Comparison of ENCODE assay signal across 27 cellular contexts in the genomic region with DNA sequence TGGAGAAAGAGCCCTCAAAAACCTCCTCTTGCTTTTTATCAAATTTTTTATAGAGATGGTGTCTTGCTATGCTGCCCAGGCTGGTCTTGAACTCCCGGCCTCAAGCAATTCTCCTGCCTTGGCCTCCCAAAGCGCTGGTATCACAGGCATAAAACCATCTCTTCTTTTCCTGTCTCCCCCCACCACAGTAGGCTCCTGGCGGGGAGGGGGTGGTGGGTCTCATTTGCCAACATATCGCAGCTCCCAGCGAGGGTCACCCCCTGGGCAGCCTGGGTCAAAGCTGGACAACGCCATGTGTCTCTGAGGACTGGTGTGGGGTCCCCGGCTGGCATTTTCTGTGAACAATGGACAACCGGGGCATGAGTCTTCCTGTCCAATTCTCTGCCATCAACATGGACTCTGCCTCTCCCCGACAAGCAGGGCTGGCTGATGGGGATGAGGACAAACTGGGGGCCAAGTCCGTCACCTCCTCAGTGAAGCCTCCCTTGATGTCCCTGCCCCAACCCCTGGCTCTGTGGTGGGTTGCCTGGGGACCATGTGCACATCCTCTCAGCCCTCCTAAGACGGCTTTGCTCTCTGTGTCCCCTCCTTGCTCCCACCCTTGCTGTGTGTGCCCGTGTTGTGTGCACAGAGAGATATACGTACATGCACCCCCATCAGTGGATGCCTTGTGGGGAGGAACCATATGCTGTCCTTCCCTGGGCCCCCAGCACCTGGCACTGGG.
A peak's percentile ranks its signal among the peaks of the same experiment; 100 is the strongest.
DNase-seq lines count a peak whose midpoint lies in the region; ATAC-seq and TF ChIP-seq lines count a peak whose summit lies in the region.
"Had no signal": no experiment of that assay in that cellular context is flagged by ENCODE, and none has a peak within 500 bp of the region (broad histone marks: within the 10 kb centered on the region; RNA-seq: fewer than 3 reads in every experiment).

No MANE protein-coding gene starts in this region.

- peaks cover 9% of the 10 kb centered on the region for H3K4me1 Mint-ChIP-seq in activated naive CD8-positive, alpha-beta T cell treated with anti-CD3 and anti-CD28 coated beads for 36 hours
- H3K4me1 Mint-ChIP-seq in activated naive CD8-positive, alpha-beta T cell treated with anti-CD3 and anti-CD28 coated beads, Interleukin-2, amount 50 U/mL, for 24 hours: peaks cover 13% of the 10 kb centered on the region
- H3K4me1 Mint-ChIP-seq in stimulated activated memory B cell treated with anti-CD40 and anti-IgM and Interleukin-4, amounts not matched to agents 10 μg/mL and 1 μg/mL and 100 μg/mL, for 72 hours: no peaks in the 10 kb centered on the region
- H3K4me1 Mint-ChIP-seq: activated B cell treated with CpG ODN at 0.5 μM for 24 hours; activated naive CD8-positive, alpha-beta T cell treated with anti-CD3 and anti-CD28 coated beads, Interleukin-2, amount 10 ng/mL, durations not matched to agents 7 days and 5 days had no signal

- intact Hi-C loops in right cardiac atrium (cut with DNase I): no loop called here

- H3K36me3 Mint-ChIP-seq in activated naive CD8-positive, alpha-beta T cell treated with anti-CD3 and anti-CD28 coated beads for 36 hours: peaks cover 40% of the 10 kb centered on the region
- H3K36me3 Mint-ChIP-seq in activated naive CD8-positive, alpha-beta T cell treated with anti-CD3 and anti-CD28 coated beads, Interleukin-2, amount 50 U/mL, for 24 hours (ENCODE audit: low read depth): peaks cover 35% of the 10 kb centered on the region
- peaks cover 73% of the 10 kb centered on the region for H3K36me3 Mint-ChIP-seq in stimulated activated memory B cell treated with anti-CD40 and anti-IgM and Interleukin-4, amounts not matched to agents 10 μg/mL and 1 μg/mL and 100 μg/mL, for 72 hours

- 90% methylated on average over 13 of the region's 13 CpGs for WGBS in right cardiac atrium

- H3K4me3 Mint-ChIP-seq in activated naive CD8-positive, alpha-beta T cell treated with anti-CD3 and anti-CD28 coated beads for 36 hours: no peak overlapping the region
- no peak overlapping the region for H3K4me3 Mint-ChIP-seq in activated naive CD8-positive, alpha-beta T cell treated with anti-CD3 and anti-CD28 coated beads, Interleukin-2, amount 50 U/mL, for 24 hours
- H3K4me3 Mint-ChIP-seq in stimulated activated memory B cell treated with anti-CD40 and anti-IgM and Interleukin-4, amounts not matched to agents 10 μg/mL and 1 μg/mL and 100 μg/mL, for 72 hours: no peak overlapping the region
- H3K4me3 Mint-ChIP-seq: activated B cell treated with CpG ODN at 0.5 μM for 24 hours; activated naive CD8-positive, alpha-beta T cell treated with anti-CD3 and anti-CD28 coated beads, Interleukin-2, amount 10 ng/mL, durations not matched to agents 7 days and 5 days; activated T-cell treated with anti-CD3 and anti-CD28 coated beads, Interleukin-2, amount 50 U/mL, for 24 hours; naive thymus-derived CD8-positive, alpha-beta T cell had no signal

- no peak overlapping the region for H3K4me3 ChIP-seq in RWPE2 (ENCODE audit: severe bottlenecking)
- H3K4me3 ChIP-seq in right cardiac atrium (ENCODE audit: low read length): no peak overlapping the region
- H3K4me3 ChIP-seq: body of pancreas, colonic mucosa, pancreas, right lobe of liver, SK-N-MC, suprapubic skin, vagina had no signal

- H3K9me3 ChIP-seq in RWPE2 (ENCODE audit: severe bottlenecking) (no peaks in the 10 kb centered on the region), right cardiac atrium (ENCODE audit: control insufficient read depth, low read length) (no peaks in the 10 kb centered on the region)
- H3K9me3 ChIP-seq: body of pancreas, colonic mucosa, pancreas, right lobe of liver, suprapubic skin, vagina had no signal

- no peaks in the 10 kb centered on the region for H3K27me3 Mint-ChIP-seq in activated naive CD8-positive, alpha-beta T cell treated with anti-CD3 and anti-CD28 coated beads for 36 hours
- H3K27me3 Mint-ChIP-seq in activated naive CD8-positive, alpha-beta T cell treated with anti-CD3 and anti-CD28 coated beads, Interleukin-2, amount 50 U/mL, for 24 hours: no peaks in the 10 kb centered on the region
- H3K27me3 Mint-ChIP-seq in stimulated activated memory B cell treated with anti-CD40 and anti-IgM and Interleukin-4, amounts not matched to agents 10 μg/mL and 1 μg/mL and 100 μg/mL, for 72 hours: no peaks in the 10 kb centered on the region
- H3K27me3 Mint-ChIP-seq: activated B cell treated with CpG ODN at 0.5 μM for 24 hours; activated naive CD8-positive, alpha-beta T cell treated with anti-CD3 and anti-CD28 coated beads, Interleukin-2, amount 10 ng/mL, durations not matched to agents 7 days and 5 days; activated T-cell treated with anti-CD3 and anti-CD28 coated beads, Interleukin-2, amount 50 U/mL, for 24 hours; naive thymus-derived CD8-positive, alpha-beta T cell had no signal

- H3K36me3 ChIP-seq in RWPE2 (ENCODE audit: low read depth): no peaks in the 10 kb centered on the region
- H3K36me3 ChIP-seq: colonic mucosa, pancreas, right lobe of liver, suprapubic skin, vagina had no signal

- ATAC-seq in activated naive CD8-positive, alpha-beta T cell treated with anti-CD3 and anti-CD28 coated beads, Interleukin-2, amount 50 U/mL, for 24 hours: no peak
- no peak for ATAC-seq in RWPE2 (ENCODE audit: low read depth)
- ATAC-seq in right cardiac atrium: no peak
- no peak for ATAC-seq in stimulated activated memory B cell treated with anti-CD40 and anti-IgM and Interleukin-4, amounts not matched to agents 10 μg/mL and 1 μg/mL and 100 μg/mL, for 72 hours
- ATAC-seq: body of pancreas; naive thymus-derived CD8-positive, alpha-beta T cell; pancreas; right lobe of liver had no signal

- H3K4me1 ChIP-seq in RWPE2 (ENCODE audit: insufficient read depth, poor library complexity, severe bottlenecking) (peaks cover 10% of the 10 kb centered on the region), right cardiac atrium (ENCODE audit: control insufficient read depth, insufficient read depth, low read length) (no peaks in the 10 kb centered on the region)
- H3K4me1 ChIP-seq: body of pancreas, colonic mucosa, pancreas, right lobe of liver, suprapubic skin, vagina had no signal

- H3K27me3 ChIP-seq in RWPE2 (ENCODE audit: insufficient read depth, poor library complexity, severe bottlenecking) (no peaks in the 10 kb centered on the region), right cardiac atrium (ENCODE audit: control insufficient read depth, insufficient read depth) (no peaks in the 10 kb centered on the region)
- H3K27me3 ChIP-seq: body of pancreas, colonic mucosa, pancreas, right lobe of liver, vagina had no signal

- no peaks in the 10 kb centered on the region for H3K9me3 Mint-ChIP-seq in activated naive CD8-positive, alpha-beta T cell treated with anti-CD3 and anti-CD28 coated beads for 36 hours
- no peaks in the 10 kb centered on the region for H3K9me3 Mint-ChIP-seq in activated naive CD8-positive, alpha-beta T cell treated with anti-CD3 and anti-CD28 coated beads, Interleukin-2, amount 50 U/mL, for 24 hours
- H3K9me3 Mint-ChIP-seq in stimulated activated memory B cell treated with anti-CD40 and anti-IgM and Interleukin-4, amounts not matched to agents 10 μg/mL and 1 μg/mL and 100 μg/mL, for 72 hours: no peaks in the 10 kb centered on the region
- H3K9me3 Mint-ChIP-seq: activated B cell treated with CpG ODN at 0.5 μM for 24 hours; activated naive CD8-positive, alpha-beta T cell treated with anti-CD3 and anti-CD28 coated beads, Interleukin-2, amount 10 ng/mL, durations not matched to agents 7 days and 5 days; activated T-cell treated with anti-CD3 and anti-CD28 coated beads, Interleukin-2, amount 50 U/mL, for 24 hours; naive thymus-derived CD8-positive, alpha-beta T cell had no signal

- TF ChIP-seq CTCF in RWPE2 (IDR thresholded peaks at IDR 0.05; ENCODE audit: poor library complexity, severe bottlenecking): no peak

- DNase-seq in activated naive CD8-positive, alpha-beta T cell treated with anti-CD3 and anti-CD28 coated beads for 36 hours: no peak
- DNase-seq in activated naive CD8-positive, alpha-beta T cell treated with anti-CD3 and anti-CD28 coated beads, Interleukin-2, amount 50 U/mL, for 24 hours: no peak
- DNase-seq in RWPE2 (ENCODE audit: low spot score) (peak; percentile 43), right cardiac atrium (peak in 2 of 3 donors; percentile 7 to 29), cerebellar nuclear complex (lab: John Stamatoyannopoulos, UW) (no peak), cerebellum (ENCODE audit: low spot score) (no peak), mucosa of gallbladder (ENCODE audit: low spot score) (no peak)
- DNase-seq: activated B cell treated with CpG ODN at 0.5 μM for 24 hours; activated CD4-positive, alpha-beta T cell treated with anti-CD3 and anti-CD28 coated beads, Interleukin-2, amount 50 U/mL, for 48 hours; activated naive CD8-positive, alpha-beta T cell treated with anti-CD3 and anti-CD28 coated beads, Interleukin-2, amount 10 ng/mL, durations not matched to agents 7 days and 5 days; activated T-cell treated with anti-CD3 and anti-CD28 coated beads, Interleukin-2, amount 50 U/mL, for 24 hours; C1 segment of cervical spinal cord; colonic mucosa; EL; IMR-90; kidney glomerular epithelial cell; NCI-H1436; NCI-H510A; T-helper 9 cell had no signal

- H3K27ac Mint-ChIP-seq in activated naive CD8-positive, alpha-beta T cell treated with anti-CD3 and anti-CD28 coated beads for 36 hours: peak overlapping the region; percentile 29
- no peak overlapping the region for H3K27ac Mint-ChIP-seq in activated naive CD8-positive, alpha-beta T cell treated with anti-CD3 and anti-CD28 coated beads, Interleukin-2, amount 50 U/mL, for 24 hours
- peak overlapping the region; percentile 64 for H3K27ac Mint-ChIP-seq in stimulated activated memory B cell treated with anti-CD40 and anti-IgM and Interleukin-4, amounts not matched to agents 10 μg/mL and 1 μg/mL and 100 μg/mL, for 72 hours
- H3K27ac Mint-ChIP-seq: activated B cell treated with CpG ODN at 0.5 μM for 24 hours had no signal

- H3K27ac ChIP-seq in RWPE2 (ENCODE audit: poor library complexity, severe bottlenecking): no peak overlapping the region
- H3K27ac ChIP-seq in right cardiac atrium (ENCODE audit: low read length): no peak overlapping the region
- H3K27ac ChIP-seq: body of pancreas, colonic mucosa, pancreas, right lobe of liver, SK-N-MC, suprapubic skin, vagina had no signal

Comparison
In these comparisons a context has a peak if more than half of its experiments do, and no peak if none do; other contexts are left out.
1. DNase-seq: peak in RWPE2 (single experiment) and right cardiac atrium (2 of 3); none in activated naive CD8-positive, alpha-beta T cell treated with anti-CD3 and anti-CD28 coated beads for 36 hours (single experiment), activated naive CD8-positive, alpha-beta T cell treated with anti-CD3 and anti-CD28 coated beads, Interleukin-2, amount 50 U/mL, for 24 hours (single experiment), cerebellar nuclear complex (0 of 2), cerebellum (single experiment) and mucosa of gallbladder (single experiment).